Comparison of ENCODE assay signal across 20 cellular contexts in genomic region chr2:20629181-20629580, GRCh38. TPM values are rescaled to one million over a fixed set of nuclear protein-coding genes. Genes with fewer than 3 reads are reported as not detected.
DNase-seq lines count a peak whose midpoint lies in the region; ATAC-seq, FAIRE-seq and TF ChIP-seq lines count a peak whose summit lies in the region.
"Had no signal": no experiment of that assay in that cellular context is flagged by ENCODE, and none has a peak within 500 bp of the region (broad histone marks: within the 10 kb centered on the region; RNA-seq: fewer than 3 reads in every experiment).

No MANE protein-coding gene starts in this region.

- H3K27ac ChIP-seq in left ventricle myocardium inferior (replicated peaks) (no peak overlapping the region), kidney (ENCODE audit: low read depth in 2 of 2, low read length in 2 of 2) (no peak overlapping the region), osteoblast (ENCODE audit: low read depth, low read length) (no peak overlapping the region)
- H3K27ac ChIP-seq: A549, Peyer's patch, SJSA1 had no signal

- no peak for ATAC-seq in left ventricle myocardium superior
- no peak for ATAC-seq in HG02884 (IDR thresholded peaks at IDR 0.05; ENCODE audit: unreplicated experiment)
- ATAC-seq: A549 had no signal

- intact Hi-C loops in left ventricle myocardium superior (cut with micrococcal nuclease) (no loop called here), left ventricle myocardium inferior (cut with micrococcal nuclease) (no loop called here), kidney (cut with DNase I) (no loop called here)

- H3K9ac ChIP-seq in kidney (ENCODE audit: low read length in 2 of 2): no peak overlapping the region

- H3K79me2 ChIP-seq in osteoblast (ENCODE audit: insufficient read depth, low read length): no peaks in the 10 kb centered on the region

- H3K4me3 ChIP-seq in left ventricle myocardium inferior (no peak overlapping the region), kidney (ENCODE audit: low read length in 2 of 2) (no peak overlapping the region), osteoblast (ENCODE audit: insufficient read depth, low read length) (no peak overlapping the region)
- H3K4me3 ChIP-seq: A549, Peyer's patch, SJSA1 had no signal

- H4K20me1 ChIP-seq in osteoblast (ENCODE audit: insufficient read depth, low read length): no peaks in the 10 kb centered on the region

- peaks cover 52% of the 10 kb centered on the region for H3K4me1 ChIP-seq in left ventricle myocardium inferior
- H3K4me1 ChIP-seq in kidney (ENCODE audit: control insufficient read depth in 1 of 2, insufficient read depth in 1 of 2, low read depth in 1 of 2, low read length in 2 of 2): peaks cover 9 to 27% of the 10 kb centered on the region in 2 donors
- H3K4me1 ChIP-seq in osteoblast (ENCODE audit: insufficient read depth, low read length): peaks cover 2% of the 10 kb centered on the region

- H3K4me2 ChIP-seq in osteoblast (ENCODE audit: insufficient read depth, low read length): no peak overlapping the region
- H3K4me2 ChIP-seq: A549 had no signal

- H3K36me3 ChIP-seq in left ventricle myocardium inferior (peaks cover 15% of the 10 kb centered on the region), kidney (ENCODE audit: control insufficient read depth in 1 of 2, insufficient read depth in 2 of 2, low read length in 2 of 2) (peaks cover 4 to 5% of the 10 kb centered on the region in 2 donors), osteoblast (ENCODE audit: insufficient read depth, low read length) (no peaks in the 10 kb centered on the region)
- H3K36me3 ChIP-seq: SJSA1 had no signal

- H3K9me3 ChIP-seq in left ventricle myocardium inferior (replicated peaks) (no peaks in the 10 kb centered on the region), kidney (ENCODE audit: control insufficient read depth in 1 of 2, low read length in 2 of 2) (no peaks in the 10 kb centered on the region), osteoblast (ENCODE audit: low read depth, low read length) (no peaks in the 10 kb centered on the region)
- H3K9me3 ChIP-seq: A549, Peyer's patch, SJSA1 had no signal

- peak; percentile 9 for DNase-seq in left ventricle myocardium superior
- DNase-seq in left ventricle myocardium inferior: no peak
- DNase-seq in kidney: peak; percentile 61
- peak; percentile 38 for DNase-seq in osteoblast (ENCODE audit: insufficient read length, low spot score, missing footprints)
- no peak for DNase-seq in DMS114 treated with DMSO at 0.1 percent for 48 hours (lab: John Stamatoyannopoulos, UW; ENCODE audit: unreplicated experiment)
- no peak for DNase-seq in activated gamma-delta T cell (lab: John Stamatoyannopoulos, UW)
- DNase-seq: EL, KG1, NCI-H1092, NCI-H1436, NCI-H2029 treated with DMSO at 0.1 percent for 48 hours, NCI-H226, NCI-H510A treated with DMSO at 0.1 percent for 48 hours, NCI-H748 treated with DMSO at 0.1 percent for 48 hours had no signal

- H2AFZ ChIP-seq in osteoblast (ENCODE audit: low read length): no peak overlapping the region

- no peak for FAIRE-seq in kidney (lab: Jason Lieb, UNC)
- FAIRE-seq: A549, H54 had no signal

- H3K27me3 ChIP-seq in left ventricle myocardium inferior (ENCODE audit: low read depth): no peaks in the 10 kb centered on the region
- H3K27me3 ChIP-seq in osteoblast (ENCODE audit: insufficient read depth, low read length): no peaks in the 10 kb centered on the region
- H3K27me3 ChIP-seq: Peyer's patch, SJSA1 had no signal

- TF ChIP-seq CTCF in left ventricle myocardium inferior (IDR thresholded peaks at IDR 0.05; ENCODE audit: borderline replicate concordance) (no peak), kidney (IDR thresholded peaks at IDR 0.05; ENCODE audit: borderline replicate concordance, extremely low read depth, insufficient read depth) (no peak), osteoblast (IDR thresholded peaks at IDR 0.05; ENCODE audit: extremely low read depth, low read depth, low read length) (no peak)

RNA-seq across cellular contexts. Expression of gene HS1BP3, which starts 21.7 kb away (rescaled TPM):
- 20.2 TPM for total RNA-seq in left ventricle myocardium superior
- total RNA-seq in left ventricle myocardium inferior: 16.6 TPM
- total RNA-seq in kidney: 35.5 TPM
- 37.5 TPM for polyA plus RNA-seq in kidney (ENCODE audit: insufficient read depth, low read depth, low replicate concordance)
- total RNA-seq in osteoblast: 47.4 and 47.8 TPM in 2 replicates

RNA-seq across cellular contexts. Expression of gene GDF7, which starts 37.8 kb away (rescaled TPM):
- total RNA-seq in left ventricle myocardium superior (0.32 TPM), left ventricle myocardium inferior (0.58 TPM), kidney (12.5 TPM), osteoblast (under 0.01 TPM in 1 of 2 replicates, not detected in the other)
- polyA plus RNA-seq in kidney (ENCODE audit: insufficient read depth, low read depth, low replicate concordance): 1.8 TPM
- polyA plus RNA-seq: CD14-positive monocyte had no signal

Comparison
In these comparisons a context has a peak if more than half of its experiments do, and no peak if none do; other contexts are left out.
1. DNase-seq: peak in left ventricle myocardium superior (single experiment), kidney (single experiment) and osteoblast (single experiment); none in left ventricle myocardium inferior (single experiment), DMS114 treated with DMSO at 0.1 percent for 48 hours (single experiment) and activated gamma-delta T cell (single experiment).